ENCODE assay signal across 16 cellular contexts in genomic region chr2:120203341-120204021, GRCh38. TPM values are rescaled to one million over a fixed set of nuclear protein-coding genes. Genes with fewer than 3 reads are reported as not detected.
A peak's percentile ranks its signal among the peaks of the same experiment; 100 is the strongest.
DNase-seq lines count a peak whose midpoint lies in the region; ATAC-seq, FAIRE-seq and TF ChIP-seq lines count a peak whose summit lies in the region.
"Had no signal": no experiment of that assay in that cellular context is flagged by ENCODE, and none has a peak within 500 bp of the region (broad histone marks: within the 10 kb centered on the region; RNA-seq: fewer than 3 reads in every experiment).

No MANE protein-coding gene starts in this region.

- no peaks in the 10 kb centered on the region for H3K36me3 Mint-ChIP-seq in CD4-positive, alpha-beta T cell (ENCODE audit: low read depth)
- H3K36me3 Mint-ChIP-seq: neural progenitor cell had no signal

- H3K36me3 ChIP-seq in K562 (ENCODE audit: control insufficient read depth, insufficient read depth, low read length), result no peaks in the 10 kb centered on the region
- H3K36me3 ChIP-seq in liver (ENCODE audit: control insufficient read depth in 4 of 4, insufficient read depth in 3 of 4, low read depth in 1 of 4, low read length in 3 of 4), result no peaks in the 10 kb centered on the region
- H3K36me3 ChIP-seq in aorta (ENCODE audit: control insufficient read depth in 1 of 2, insufficient read depth in 2 of 2, low read length in 1 of 2), result no peaks in the 10 kb centered on the region
- no peaks in the 10 kb centered on the region for H3K36me3 ChIP-seq in hepatocyte (replicated peaks; ENCODE audit: insufficient read depth, low read depth)
- H3K36me3 ChIP-seq: gastroesophageal sphincter, HAP-1, neural progenitor cell had no signal

- H3K4me3 Mint-ChIP-seq in stimulated activated naive CD8-positive, alpha-beta T cell treated with anti-CD3 and anti-CD28 coated beads, Interleukin-15, amount 100 ng/mL, for 72 hours, result no peak overlapping the region
- H3K4me3 Mint-ChIP-seq in CD4-positive, alpha-beta T cell, result no peak overlapping the region
- H3K4me3 Mint-ChIP-seq: neural progenitor cell had no signal

- H3K4me2 ChIP-seq in K562 (ENCODE audit: insufficient read depth, low read length) (no peak overlapping the region), hepatocyte (no peak overlapping the region)
- H3K4me2 ChIP-seq: neural progenitor cell had no signal

- no peak for TF ChIP-seq EP300 in K562 (IDR thresholded peaks at IDR 0.05; ENCODE audit: low read length)

- H3K9me1 ChIP-seq in K562 (ENCODE audit: control insufficient read depth, insufficient read depth, low read length), result no peaks in the 10 kb centered on the region

- H3K4me3 ChIP-seq in K562, result no peak overlapping the region
- no peak overlapping the region for H3K4me3 ChIP-seq in liver (ENCODE audit: low read depth in 1 of 3, low read length in 3 of 3)
- H3K4me3 ChIP-seq in aorta (ENCODE audit: low read length in 2 of 2), result no peak overlapping the region
- no peak overlapping the region for H3K4me3 ChIP-seq in hepatocyte
- H3K4me3 ChIP-seq: coronary artery, gastroesophageal sphincter, HAP-1, neural progenitor cell had no signal

- H3K4me1 Mint-ChIP-seq in stimulated activated naive CD8-positive, alpha-beta T cell treated with anti-CD3 and anti-CD28 coated beads, Interleukin-15, amount 100 ng/mL, for 72 hours, result no peaks in the 10 kb centered on the region
- H3K4me1 Mint-ChIP-seq in CD4-positive, alpha-beta T cell (ENCODE audit: low read depth), result no peaks in the 10 kb centered on the region

- H3K4me1 ChIP-seq in K562 (replicated peaks in 1 of 2; ENCODE audit: control insufficient read depth in 2 of 2, insufficient read depth in 2 of 2, low read length in 2 of 2) (peaks cover 0 to 9% of the 10 kb centered on the region in 2 experiments; a peak in 2 of 5 replicates), liver (ENCODE audit: control insufficient read depth in 4 of 4, insufficient read depth in 4 of 4, low read length in 3 of 4) (peaks cover 0 to 3% (median 0%) of the 10 kb centered on the region in 4 donors), aorta (ENCODE audit: control insufficient read depth in 1 of 2, insufficient read depth in 2 of 2, low read length in 2 of 2) (no peaks in the 10 kb centered on the region), hepatocyte (ENCODE audit: insufficient read depth) (no peaks in the 10 kb centered on the region)
- H3K4me1 ChIP-seq: HAP-1 had no signal

- H3K27me3 ChIP-seq in K562 (ENCODE audit: control insufficient read depth in 2 of 2, insufficient read depth in 2 of 2, low read length in 2 of 2) (peaks cover 3 to 19% of the 10 kb centered on the region in 2 experiments; a peak in 4 of 5 replicates), liver (ENCODE audit: control insufficient read depth in 4 of 4, insufficient read depth in 4 of 4, low read length in 3 of 4) (no peaks in the 10 kb centered on the region), aorta (ENCODE audit: control insufficient read depth in 1 of 2, insufficient read depth in 2 of 2, low read length in 1 of 2) (no peaks in the 10 kb centered on the region), hepatocyte (no peaks in the 10 kb centered on the region)
- no peaks in the 10 kb centered on the region for H3K27me3 ChIP-seq in CD4-positive, alpha-beta T cell (ENCODE audit: control insufficient read depth, insufficient read depth, low read length)
- H3K27me3 ChIP-seq: gastroesophageal sphincter, neural progenitor cell had no signal

- TF ChIP-seq RAD21 in K562 (CRISPR knock-in tag; conservative IDR thresholded peaks at IDR 0.05 in 1 of 2, IDR thresholded peaks at IDR 0.05 in 1 of 2), result no peak
- TF ChIP-seq RAD21 in liver (IDR thresholded peaks at IDR 0.05), result no peak

- peaks cover 5 to 7% of the 10 kb centered on the region in 2 donors for H3K9me3 Mint-ChIP-seq in stimulated activated naive CD8-positive, alpha-beta T cell treated with anti-CD3 and anti-CD28 coated beads, Interleukin-15, amount 100 ng/mL, for 72 hours
- H3K9me3 Mint-ChIP-seq in CD4-positive, alpha-beta T cell, result peaks cover 2% of the 10 kb centered on the region

- H3K9ac ChIP-seq in K562 (ENCODE audit: insufficient read depth in 1 of 2, low read depth in 2 of 2, low read length in 2 of 2) (no peak overlapping the region), liver (ENCODE audit: low read depth in 1 of 2, low read length in 2 of 2) (no peak overlapping the region)
- H3K9ac ChIP-seq: neural progenitor cell had no signal

- in situ Hi-C loops in K562 (cut with MboI), result no loop called here

- CTCF ChIA-PET in K562 (lab: Yijun Ruan, JAX; ENCODE audit: low intra/inter-chr PET ratio), result interaction anchor here (0.6 to 1.0 kb wide), 2 partner anchors 109 to 110 kb away, joined by 3 read pairs; no protein-coding TSS in a partner anchor
- CTCF ChIA-PET in CD4-positive, alpha-beta T cell (lab: Charles Lee), result no interaction called here

- H3K27ac ChIP-seq in K562 (ENCODE audit: extremely low read depth, low read depth, low read length), result no peak overlapping the region
- H3K27ac ChIP-seq in liver (ENCODE audit: low read depth in 1 of 2, low read length in 2 of 2), result peak overlapping the region in 1 of 2 donors; percentile 5
- no peak overlapping the region for H3K27ac ChIP-seq in aorta (ENCODE audit: low read depth in 1 of 2, low read length in 2 of 2)
- no peak overlapping the region for H3K27ac ChIP-seq in CD4-positive, alpha-beta T cell (ENCODE audit: low read depth, low read length)
- H3K27ac ChIP-seq in hepatocyte, result no peak overlapping the region
- H3K27ac ChIP-seq: coronary artery, gastroesophageal sphincter, neural progenitor cell had no signal

- ATAC-seq in stimulated activated naive CD8-positive, alpha-beta T cell treated with anti-CD3 and anti-CD28 coated beads, Interleukin-15, Interleukin-2, amounts not matched to agents 100 U/mL and 50 U/mL, for 24 hours, result peak; percentile 15
- no peak for ATAC-seq in stimulated activated naive CD8-positive, alpha-beta T cell treated with anti-CD3 and anti-CD28 coated beads, Interleukin-15, amount 100 ng/mL, for 72 hours
- ATAC-seq in K562 (peak; percentile 10), aorta (ENCODE audit: low FRiP score) (peak; percentile 44)
- ATAC-seq in CD4-positive, alpha-beta T cell (ENCODE audit: poor library complexity), result no peak
- ATAC-seq: gastroesophageal sphincter had no signal

- WGBS in K562 (ENCODE audit: insufficient coverage, low coverage, missing lambda C conversion rate), result 10% methylated on average over 9 of the region's 9 CpGs
- 63% methylated on average over 9 of the region's 9 CpGs for WGBS in liver
- 76 to 79% methylated on average over 9 of the region's 9 CpGs for WGBS in aorta, 2 donors
- WGBS in hepatocyte (ENCODE audit: low lambda C conversion rate, missing lambda C conversion rate), result 90% methylated on average over 9 of the region's 9 CpGs

- no peak for DNase-seq in stimulated activated naive CD8-positive, alpha-beta T cell treated with anti-CD3 and anti-CD28 coated beads, Interleukin-15, Interleukin-2, amounts not matched to agents 100 U/mL and 50 U/mL, for 24 hours
- DNase-seq in stimulated activated naive CD8-positive, alpha-beta T cell treated with anti-CD3 and anti-CD28 coated beads, Interleukin-15, amount 100 ng/mL, for 72 hours, result no peak
- DNase-seq in K562 (ENCODE audit: extremely low read depth in 1 of 4, low spot score in 3 of 4) (peak in 1 of 4 experiments; percentile 3), aorta (no peak), NCI-H2081 (lab: John Stamatoyannopoulos, UW) (no peak), hepatocyte (ENCODE audit: low spot score) (no peak)
- DNase-seq in CD4-positive, alpha-beta T cell, result no peak
- DNase-seq: activated CD8-positive, alpha-beta memory T cell treated with anti-CD3 and anti-CD28 coated beads, Interleukin-2, amount 50 U/mL, for 48 hours; activated naive CD4-positive, alpha-beta T cell treated with Interleukin-2 at 50 U/mL for 16 hours; NCI-H2081 treated with DMSO at 0.1 percent for 48 hours; stimulated activated CD4-positive, alpha-beta T cell treated with anti-CD3 and anti-CD28 coated beads, Interleukin-4, amount 100 ng/mL, for 1 hour had no signal

- POLR2A ChIA-PET in K562 (lab: Yijun Ruan, JAX), result interaction anchor here (0.6 to 1.9 kb wide), 3 partner anchors 11 to 144 kb away, joined by 3 to 6 read pairs (median 3); no protein-coding TSS in a partner anchor
- POLR2A ChIA-PET in CD4-positive, alpha-beta T cell (lab: Charles Lee), result no interaction called here

- H3K27me3 Mint-ChIP-seq in stimulated activated naive CD8-positive, alpha-beta T cell treated with anti-CD3 and anti-CD28 coated beads, Interleukin-15, amount 100 ng/mL, for 72 hours, result no peaks in the 10 kb centered on the region
- H3K27me3 Mint-ChIP-seq in CD4-positive, alpha-beta T cell, result no peaks in the 10 kb centered on the region

- no peaks in the 10 kb centered on the region for H3K9me2 ChIP-seq in hepatocyte (replicated peaks; ENCODE audit: insufficient read depth)

- TF ChIP-seq CTCF in K562 (IDR thresholded peaks at IDR 0.05 in 2 of 3, conservative IDR thresholded peaks at IDR 0.05 in 1 of 3; ENCODE audit: insufficient read depth in 2 of 3, low read depth in 1 of 3, low read length in 3 of 3), result no peak
- TF ChIP-seq CTCF in liver (IDR thresholded peaks at IDR 0.05; ENCODE audit: low read depth, low read length, missing input control), result no peak
- TF ChIP-seq CTCF in CD4-positive, alpha-beta T cell (IDR thresholded peaks at IDR 0.05), result no peak
- TF ChIP-seq CTCF in hepatocyte (IDR thresholded peaks at IDR 0.05; ENCODE audit: poor library complexity), result no peak

- intact Hi-C loops in K562 (cut with micrococcal nuclease), result no loop called here
- intact Hi-C loops in aorta (cut with DNase I), result no loop called here
- intact Hi-C loops in CD4-positive, alpha-beta T cell (cut with DNase I, micrococcal nuclease), result no loop called here

- 0 out of 2 replicates have a peak, but pooled peaks cover 5% of the 10 kb centered on the region for H4K20me1 ChIP-seq in K562 (replicated peaks; ENCODE audit: control insufficient read depth, insufficient read depth, low read length)
- H4K20me1 ChIP-seq in hepatocyte (ENCODE audit: insufficient read depth, poor library complexity, severe bottlenecking), result no peaks in the 10 kb centered on the region

- FAIRE-seq in K562 (lab: Jason Lieb, UNC), result no peak

- TF ChIP-seq POLR2A in K562 (conservative IDR thresholded peaks at IDR 0.05), result no peak

- no peaks in the 10 kb centered on the region for H3K79me2 ChIP-seq in K562 (ENCODE audit: control insufficient read depth, insufficient read depth, low read length)
- no peaks in the 10 kb centered on the region for H3K79me2 ChIP-seq in hepatocyte

- BruUV-seq in K562 (replicated peaks; lab: Mats Ljungman, UMichigan), result no TSS peak

- no peaks in the 10 kb centered on the region for H3K9me3 ChIP-seq in K562 (replicated peaks; ENCODE audit: control insufficient read depth, insufficient read depth, low read depth, low read length)
- H3K9me3 ChIP-seq in liver (ENCODE audit: control insufficient read depth in 4 of 4, low read length in 3 of 4), result peaks cover 0 to 3% (median under 1%) of the 10 kb centered on the region in 4 donors
- H3K9me3 ChIP-seq in aorta (ENCODE audit: control insufficient read depth, low read length), result no peaks in the 10 kb centered on the region
- H3K9me3 ChIP-seq in CD4-positive, alpha-beta T cell (ENCODE audit: control insufficient read depth, low read length), result peaks cover 1% of the 10 kb centered on the region
- no peaks in the 10 kb centered on the region for H3K9me3 ChIP-seq in hepatocyte (ENCODE audit: low read depth)
- H3K9me3 ChIP-seq: gastroesophageal sphincter, HAP-1 had no signal

- no peak overlapping the region for H3K27ac Mint-ChIP-seq in stimulated activated naive CD8-positive, alpha-beta T cell treated with anti-CD3 and anti-CD28 coated beads, Interleukin-15, amount 100 ng/mL, for 72 hours
- no peak overlapping the region for H3K27ac Mint-ChIP-seq in CD4-positive, alpha-beta T cell
- H3K27ac Mint-ChIP-seq: neural progenitor cell had no signal

- peak overlapping the region; percentile 14; the same call in 1 of the 2 replicates for H2AFZ ChIP-seq in K562 (ENCODE audit: low read depth, low read length)
- no peak overlapping the region for H2AFZ ChIP-seq in hepatocyte
- H2AFZ ChIP-seq: neural progenitor cell had no signal

RNA-seq across cellular contexts. Expression of gene TMEM185B, which starts 19.7 kb away (rescaled TPM):
- total RNA-seq in K562 (2011; cell fraction: chromatin; rRNA removed; ENCODE audit: low replicate concordance), result 24.9 and 37.8 TPM in 2 replicates
- total RNA-seq in K562 (2011; cell fraction: nucleolus; rRNA removed), result 22.9 and 35.9 TPM in 2 replicates
- 26.7 and 29.2 TPM in 2 replicates for total RNA-seq in K562 (2011; cell fraction: nucleoplasm; rRNA removed)
- total RNA-seq in K562 (2014; rRNA removed) (17.8 and 26.9 TPM in 2 replicates), K562 (2014; rRNA removed; fragmentation: Illumina TruSeq; extraction: Trizol) (11.2 TPM in 2 replicates), K562 (2015; rRNA removed; fragmentation: Illumina TruSeq; extraction: Trizol) (11.5 and 11.6 TPM in 2 replicates), K562 (2021) (26.3 and 27.3 TPM in 2 replicates), liver (1 to 10 TPM; 8.0 to 8.5 TPM), aorta (10 to 100 TPM; 17.5 to 20.8 TPM), hepatocyte (25.2 and 26.2 TPM in 2 replicates)
- polyA plus RNA-seq in K562 (2011; rRNA removed) (8.7 and 12.1 TPM in 2 replicates), K562 (2014; fragmentation: Illumina TruSeq; extraction: Trizol) (23.4 and 28.2 TPM in 2 replicates), K562 (2014; fragmentation: Nextera tagmentation; extraction: Ambion mirVana) (1 to 10 TPM; 2.9 to 3.2 TPM), K562 (2014; rRNA removed) (12.0 and 14.6 TPM in 2 replicates), liver (1 to 10 TPM; 1.8 to 5.7 TPM), aorta (1 to 10 TPM; 4.9 to 8.0 TPM), hepatocyte (20.8 and 24.0 TPM in 2 replicates)
- 10.8 and 16.1 TPM in 2 replicates for polyA plus RNA-seq in K562 (2011; cell fraction: cytosol; rRNA removed)
- polyA plus RNA-seq in K562 (2011; cell fraction: nucleus; rRNA removed), result 19.2 and 23.5 TPM in 2 replicates
- 22.9 and 28.1 TPM in 2 replicates for polyA plus RNA-seq in K562 (2012)
- polyA minus RNA-seq in K562 (2011; rRNA and poly(A)+ RNA removed), result 8.3 and 8.6 TPM in 2 replicates
- polyA minus RNA-seq in K562 (2011; cell fraction: cytosol; rRNA and poly(A)+ RNA removed), result 7.0 and 8.9 TPM in 2 replicates
- 9.2 and 13.6 TPM in 2 replicates for polyA minus RNA-seq in K562 (2011; cell fraction: nucleus; rRNA and poly(A)+ RNA removed)
- total RNA-seq in CD4-positive, alpha-beta T cell, result 10 to 100 TPM; 17.7 to 19.0 TPM

RNA-seq across cellular contexts. Expression of gene RALB, which starts 49.2 kb away (rescaled TPM):
- 8.4 and 11.1 TPM in 2 replicates for total RNA-seq in K562 (2011; cell fraction: chromatin; rRNA removed; ENCODE audit: low replicate concordance)
- 7.0 and 9.2 TPM in 2 replicates for total RNA-seq in K562 (2011; cell fraction: nucleolus; rRNA removed)
- total RNA-seq in K562 (2011; cell fraction: nucleoplasm; rRNA removed), result 10.0 and 20.5 TPM in 2 replicates
- total RNA-seq in K562 (2014; rRNA removed) (32.6 and 38.2 TPM in 2 replicates), K562 (2014; rRNA removed; fragmentation: Illumina TruSeq; extraction: Trizol) (38.4 and 42.0 TPM in 2 replicates), K562 (2015; rRNA removed; fragmentation: Illumina TruSeq; extraction: Trizol) (58.1 and 65.6 TPM in 2 replicates), K562 (2021) (30.9 and 31.6 TPM in 2 replicates), liver (10 to 100 TPM; 19.7 to 20.6 TPM), aorta (10 to 100 TPM; 43.3 to 55.0 TPM), hepatocyte (66.8 and 68.2 TPM in 2 replicates)
- polyA plus RNA-seq in K562 (2011; rRNA removed) (53.5 and 64.2 TPM in 2 replicates), K562 (2014; fragmentation: Illumina TruSeq; extraction: Trizol) (48.1 and 56.8 TPM in 2 replicates), K562 (2014; fragmentation: Nextera tagmentation; extraction: Ambion mirVana) (10 to 100 TPM; 14.8 to 29.9 TPM), K562 (2014; rRNA removed) (41.1 and 46.6 TPM in 2 replicates), liver (10 to 100 TPM; 11.1 to 26.4 TPM), aorta (10 to 100 TPM; 45.2 to 80.3 TPM), hepatocyte (57.5 and 74.4 TPM in 2 replicates)
- polyA plus RNA-seq in K562 (2011; cell fraction: cytosol; rRNA removed), result 26.9 and 46.9 TPM in 2 replicates
- 11.6 and 15.0 TPM in 2 replicates for polyA plus RNA-seq in K562 (2011; cell fraction: nucleus; rRNA removed)
- polyA plus RNA-seq in K562 (2012), result 67.0 TPM in 2 replicates
- 38.1 and 47.9 TPM in 2 replicates for polyA minus RNA-seq in K562 (2011; rRNA and poly(A)+ RNA removed)
- polyA minus RNA-seq in K562 (2011; cell fraction: cytosol; rRNA and poly(A)+ RNA removed), result 17.7 and 19.5 TPM in 2 replicates
- polyA minus RNA-seq in K562 (2011; cell fraction: nucleus; rRNA and poly(A)+ RNA removed), result 7.8 and 12.8 TPM in 2 replicates
- 1 to 10 TPM; 3.1 to 3.6 TPM for total RNA-seq in CD4-positive, alpha-beta T cell

Comparison
In these comparisons a context has a peak if more than half of its experiments do, and no peak if none do; other contexts are left out.
1. ATAC-seq: peak in stimulated activated naive CD8-positive, alpha-beta T cell treated with anti-CD3 and anti-CD28 coated beads, Interleukin-15, Interleukin-2, amounts not matched to agents 100 U/mL and 50 U/mL, for 24 hours (single experiment), K562 (single experiment) and aorta (single experiment); none in stimulated activated naive CD8-positive, alpha-beta T cell treated with anti-CD3 and anti-CD28 coated beads, Interleukin-15, amount 100 ng/mL, for 72 hours (single experiment) and CD4-positive, alpha-beta T cell (single experiment).